10 cellular contexts compared by ENCODE assay signal in the genomic region with DNA sequence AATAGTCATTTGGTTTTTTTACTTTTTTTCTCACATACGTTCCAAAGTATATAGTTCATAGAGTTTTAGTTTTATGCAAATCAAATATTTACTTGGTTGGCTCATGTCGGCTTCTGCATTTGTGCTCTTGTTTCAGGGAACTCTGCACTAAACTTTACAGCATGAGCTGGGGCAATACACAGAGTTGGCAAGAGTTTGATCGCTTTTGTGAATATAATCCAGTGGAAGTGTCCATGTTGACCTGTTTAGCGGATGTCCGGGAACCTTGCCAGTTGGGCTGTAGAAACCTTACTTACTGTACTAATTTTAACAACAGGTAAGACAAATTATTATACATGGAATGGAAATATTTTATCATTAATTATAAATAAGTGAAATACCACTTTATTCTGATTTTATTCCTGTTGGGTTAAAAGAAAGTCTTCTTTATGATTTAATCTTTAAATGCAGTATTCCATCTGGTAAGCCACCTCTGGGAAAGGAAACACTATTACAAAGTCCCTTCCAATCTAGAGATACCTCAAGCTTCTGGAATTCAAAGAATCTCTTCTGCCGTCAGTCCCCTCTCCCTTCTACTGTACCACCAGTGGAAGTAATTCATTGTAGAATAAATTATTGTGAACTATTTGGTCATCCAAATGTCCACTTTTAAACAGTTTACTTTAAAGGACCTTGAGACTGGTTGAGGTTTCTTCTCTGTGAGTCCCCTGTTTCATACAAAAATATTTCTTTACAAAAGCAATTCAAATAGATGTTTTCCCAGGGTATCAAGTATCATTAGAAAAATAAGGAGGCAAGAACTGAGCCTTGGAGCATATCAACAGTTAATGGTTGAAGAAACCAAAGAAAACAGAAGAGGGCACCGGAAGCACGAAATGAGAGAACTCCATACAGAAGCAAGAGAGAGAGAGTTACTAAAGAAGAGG. TPM values are rescaled to one million over a fixed set of nuclear protein-coding genes. Genes with fewer than 3 reads are reported as not detected.
A peak's percentile ranks its signal among the peaks of the same experiment; 100 is the strongest.
DNase-seq lines count a peak whose midpoint lies in the region; ATAC-seq and TF ChIP-seq lines count a peak whose summit lies in the region.
"Had no signal": no experiment of that assay in that cellular context is flagged by ENCODE, and none has a peak within 500 bp of the region (broad histone marks: within the 10 kb centered on the region; RNA-seq: fewer than 3 reads in every experiment).

No MANE protein-coding gene starts in this region.

- TF ChIP-seq POLR2A in NB4 (IDR thresholded peaks at IDR 0.05; ENCODE audit: extremely low read depth, insufficient read length), result no peak

- no peak overlapping the region for H3K4me3 ChIP-seq in Caco-2 (ENCODE audit: low read depth, low read length)
- H3K4me3 ChIP-seq in NB4 (ENCODE audit: low read depth, low read length), result no peak overlapping the region

- H3K9me3 Mint-ChIP-seq in Caco-2 (ENCODE audit: unreplicated experiment) (no peaks in the 10 kb centered on the region), natural killer cell (no peaks in the 10 kb centered on the region)

- H3K27me3 ChIP-seq in Caco-2 (replicated peaks; ENCODE audit: control insufficient read depth, insufficient read depth, low read length), result no peaks in the 10 kb centered on the region

- no peak for DNase-seq in Caco-2
- peak; percentile 3 for DNase-seq in NB4 (ENCODE audit: low read depth)
- peak; percentile 88 for DNase-seq in dermis blood vessel endothelial cell
- no peak for DNase-seq in natural killer cell
- DNase-seq in activated gamma-delta T cell treated with Interleukin-2 at 50 U/mL for 16 hours, result no peak
- DNase-seq in activated naive CD4-positive, alpha-beta T cell treated with anti-CD3 and anti-CD28 coated beads, Interleukin-2, amount 50 U/mL, for 16 hours, result no peak
- DNase-seq: activated CD4-positive, CD25-positive, alpha-beta regulatory T cell treated with anti-CD3 and anti-CD28 coated beads, Interleukin-2, amount 50 U/mL, for 72 hours; KBM-7 had no signal

- H3K9me3 ChIP-seq in Caco-2, result no peaks in the 10 kb centered on the region

- POLR2A ChIA-PET in Caco-2 (lab: Charles Lee), result no interaction called here

- ATAC-seq in natural killer cell (no peak), HG03439 (IDR thresholded peaks at IDR 0.05; ENCODE audit: unreplicated experiment) (no peak), HG03280 (IDR thresholded peaks at IDR 0.05; ENCODE audit: unreplicated experiment) (no peak)

- H3K4me1 ChIP-seq in Caco-2, result peaks cover 15% of the 10 kb centered on the region

- H3K4me1 Mint-ChIP-seq in Caco-2 (ENCODE audit: low read depth, unreplicated experiment), result peaks cover 15% of the 10 kb centered on the region
- H3K4me1 Mint-ChIP-seq in natural killer cell, result peaks cover 13 to 17% of the 10 kb centered on the region in 2 donors

- H3K36me3 Mint-ChIP-seq in Caco-2 (ENCODE audit: insufficient read depth, unreplicated experiment), result no peaks in the 10 kb centered on the region
- H3K36me3 Mint-ChIP-seq in natural killer cell, result no peaks in the 10 kb centered on the region

- intact Hi-C loops in Caco-2 (cut with micrococcal nuclease; ENCODE audit: unreplicated experiment) (no loop called here), natural killer cell (cut with micrococcal nuclease) (no loop called here)

- TF ChIP-seq CTCF in Caco-2 (IDR thresholded peaks at IDR 0.05; ENCODE audit: insufficient read depth in 1 of 2, low read depth in 1 of 2, low read length in 1 of 2, severe bottlenecking in 1 of 2, unreplicated experiment in 1 of 2) (no peak), NB4 (IDR thresholded peaks at IDR 0.05; ENCODE audit: low read depth, low read length) (no peak), natural killer cell (IDR thresholded peaks at IDR 0.05) (no peak)

- no peak overlapping the region for H3K4me3 Mint-ChIP-seq in Caco-2 (ENCODE audit: unreplicated experiment)
- H3K4me3 Mint-ChIP-seq in natural killer cell, result no peak overlapping the region

- no TSS peak for BruUV-seq in Caco-2 (replicated peaks; lab: Mats Ljungman, UMichigan)

- CTCF ChIA-PET in Caco-2 (lab: Charles Lee), result interaction anchor here (0.9 to 1.1 kb wide), 2 partner anchors 11 to 12 kb away, joined by 3 to 8 read pairs; no protein-coding TSS in a partner anchor

- H3K27ac Mint-ChIP-seq in Caco-2 (ENCODE audit: unreplicated experiment), result peak overlapping the region; percentile 6
- peak overlapping the region; percentile 88 to 91 for H3K27ac Mint-ChIP-seq in natural killer cell

- no peaks in the 10 kb centered on the region for H3K36me3 ChIP-seq in Caco-2 (ENCODE audit: control insufficient read depth, insufficient read depth, low read length)

- H3K27me3 Mint-ChIP-seq in Caco-2 (ENCODE audit: insufficient read depth, unreplicated experiment) (no peaks in the 10 kb centered on the region), natural killer cell (ENCODE audit: low read depth in 2 of 2) (no peaks in the 10 kb centered on the region)

RNA-seq across cellular contexts. Expression of gene GLIPR2, which starts 45.2 kb away (rescaled TPM):
- total RNA-seq in Caco-2 (2022), result 1.6 and 1.9 TPM in 2 replicates
- total RNA-seq in dermis blood vessel endothelial cell, result 32.4 and 45.6 TPM in 2 replicates
- 100 to 1,000 TPM; 124 to 135 (median 125) TPM for total RNA-seq in natural killer cell

RNA-seq across cellular contexts. Expression of gene RECK, which starts 54.6 kb away (rescaled TPM):
- 1.1 and 1.8 TPM in 2 replicates for total RNA-seq in Caco-2 (2022)
- total RNA-seq in dermis blood vessel endothelial cell, result 22.0 and 37.5 TPM in 2 replicates
- 10 to 100 TPM in 1 of 3 donors, 1 to 10 TPM in 2; 7.4 to 10.3 (median 8.0) TPM for total RNA-seq in natural killer cell

Comparison
In these comparisons a context has a peak if more than half of its experiments do, and no peak if none do; other contexts are left out.
1. DNase-seq: peak in NB4 (single experiment) and dermis blood vessel endothelial cell (single experiment); none in Caco-2 (0 of 2), natural killer cell (single experiment), activated gamma-delta T cell treated with Interleukin-2 at 50 U/mL for 16 hours (single experiment) and activated naive CD4-positive, alpha-beta T cell treated with anti-CD3 and anti-CD28 coated beads, Interleukin-2, amount 50 U/mL, for 16 hours (single experiment).
2. RNA of gene GLIPR2, which starts 45.2 kb away (total RNA-seq): 124 to 135 TPM in natural killer cell and 32.4 to 45.6 TPM in dermis blood vessel endothelial cell; 1.6 to 1.9 TPM in Caco-2; every median in the first group is over 10 times any median in the second.